23 cellular contexts compared by ENCODE assay signal in the genomic region with DNA sequence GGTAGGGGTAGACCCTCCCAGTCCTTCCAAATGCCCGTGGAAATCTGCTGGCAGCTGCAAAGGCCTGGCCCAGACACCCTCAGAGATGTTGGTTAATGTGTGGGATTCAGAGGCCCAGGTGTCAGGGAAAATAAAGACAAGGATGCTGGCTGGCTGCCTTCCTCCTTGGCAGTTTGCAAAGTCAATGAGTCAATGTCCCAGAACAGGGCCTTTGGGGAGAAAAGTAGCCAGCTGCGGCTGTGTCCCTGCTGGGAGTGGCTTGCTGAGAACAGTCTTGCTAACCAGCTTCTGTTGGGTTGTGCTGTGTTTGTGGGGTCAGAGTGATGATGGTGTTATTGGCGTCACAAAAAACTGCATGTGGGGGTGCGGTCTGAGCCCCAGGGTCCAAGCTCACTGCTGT. TPM values are rescaled to one million over a fixed set of nuclear protein-coding genes. Genes with fewer than 3 reads are reported as not detected.
DNase-seq lines count a peak whose midpoint lies in the region; ATAC-seq and TF ChIP-seq lines count a peak whose summit lies in the region.
"Had no signal": no experiment of that assay in that cellular context is flagged by ENCODE, and none has a peak within 500 bp of the region (broad histone marks: within the 10 kb centered on the region; RNA-seq: fewer than 3 reads in every experiment).

No MANE protein-coding gene starts in this region.

- no peaks in the 10 kb centered on the region for H3K36me3 Mint-ChIP-seq in endodermal cell (ENCODE audit: low read depth)
- H3K36me3 Mint-ChIP-seq: activated naive CD8-positive, alpha-beta T cell treated with anti-CD3 and anti-CD28 coated beads, Interleukin-2, amount 10 ng/mL, durations not matched to agents 7 days and 5 days had no signal

- H3K27me3 ChIP-seq in endodermal cell (ENCODE audit: control insufficient read depth, insufficient read depth, low read length, poor library complexity, severe bottlenecking) (no peaks in the 10 kb centered on the region), neuronal stem cell (ENCODE audit: control insufficient read depth in 3 of 3, insufficient read depth in 3 of 3, low read depth in 1 of 3, low read length in 3 of 3) (no peaks in the 10 kb centered on the region)
- H3K27me3 ChIP-seq: left lung had no signal

- H2AFZ ChIP-seq in neuronal stem cell (ENCODE audit: low read length) = no peak overlapping the region

- H3K27me3 Mint-ChIP-seq in endodermal cell (ENCODE audit: insufficient read depth) = peaks cover 2% of the 10 kb centered on the region

- no peak for ATAC-seq in GM18907 (IDR thresholded peaks at IDR 0.05; ENCODE audit: unreplicated experiment)
- ATAC-seq: activated CD8-positive, alpha-beta T cell treated with anti-CD3 and anti-CD28 coated beads, Interleukin-2, amount 10 ng/mL, durations not matched to agents 7 days and 5 days; left lung had no signal

- H3K4me3 ChIP-seq in endodermal cell (ENCODE audit: low read length) (no peak overlapping the region), neuronal stem cell (ENCODE audit: low read length in 2 of 2) (no peak overlapping the region)
- H3K4me3 ChIP-seq: left lung, smooth muscle cell had no signal

- H3K4me1 Mint-ChIP-seq in endodermal cell = peaks cover 9% of the 10 kb centered on the region

- H4K91ac ChIP-seq in neuronal stem cell (ENCODE audit: low read depth, low read length, poor library complexity) = no peak overlapping the region

- no peak for TF ChIP-seq CTCF in endodermal cell (conservative IDR thresholded peaks at IDR 0.05)

- H2BK5ac ChIP-seq in neuronal stem cell (ENCODE audit: low read length) = no peak overlapping the region

- H3K36me3 ChIP-seq in endodermal cell (ENCODE audit: control insufficient read depth, insufficient read depth, low read length) = no peaks in the 10 kb centered on the region
- H3K36me3 ChIP-seq in neuronal stem cell (replicated peaks in 1 of 2; ENCODE audit: control insufficient read depth in 2 of 2, insufficient read depth in 2 of 2, low read length in 2 of 2) = no peaks in the 10 kb centered on the region
- H3K36me3 ChIP-seq: left lung had no signal

- H2BK120ac ChIP-seq in neuronal stem cell (ENCODE audit: low read depth, low read length) = peak overlapping the region; percentile 83

- peaks cover 4% of the 10 kb centered on the region for H3K4me1 ChIP-seq in endodermal cell (ENCODE audit: control insufficient read depth, insufficient read depth, low read length)
- H3K4me1 ChIP-seq in neuronal stem cell (ENCODE audit: control insufficient read depth in 2 of 2, insufficient read depth in 1 of 2, low read depth in 1 of 2, low read length in 2 of 2) = peaks cover 0 to 2% of the 10 kb centered on the region in 2 donors
- H3K4me1 ChIP-seq: left lung had no signal

- no peak overlapping the region for H2BK15ac ChIP-seq in neuronal stem cell (ENCODE audit: low read length)

- H3K14ac ChIP-seq in neuronal stem cell (ENCODE audit: low read length) = no peak overlapping the region

- no peak overlapping the region for H2AK5ac ChIP-seq in neuronal stem cell (ENCODE audit: low read depth, low read length)

- no peak overlapping the region for H4K8ac ChIP-seq in neuronal stem cell (ENCODE audit: low read depth, low read length)

- no peak overlapping the region for H3K4me3 Mint-ChIP-seq in endodermal cell
- H3K4me3 Mint-ChIP-seq: activated B cell treated with CpG ODN at 0.5 μM for 24 hours; activated CD8-positive, alpha-beta T cell treated with anti-CD3 and anti-CD28 coated beads, Interleukin-2, amount 10 ng/mL, durations not matched to agents 7 days and 5 days; activated naive CD8-positive, alpha-beta T cell treated with anti-CD3 and anti-CD28 coated beads, Interleukin-2, amount 10 ng/mL, durations not matched to agents 7 days and 5 days; activated T-helper 1 cell treated with anti-CD3 and anti-CD28 coated beads, Interleukin-12 subunit alpha, Interleukin-12 subunit beta, Interleukin-2, Interleukin-4 antibody, amounts not matched to agents 30 ng/mL and 10 ng/mL and 1 ng/mL, durations not matched to agents 14 hours and 24 hours and 36 hours; B cell; central memory CD8-positive, alpha-beta T cell had no signal

- peaks cover 2% of the 10 kb centered on the region for H3K79me1 ChIP-seq in neuronal stem cell (ENCODE audit: low read depth, low read length)

- H2BK12ac ChIP-seq in neuronal stem cell (ENCODE audit: low read length) = no peak overlapping the region

- H3K4me2 ChIP-seq in neuronal stem cell (ENCODE audit: insufficient read depth, low read length, poor library complexity, severe bottlenecking) = no peak overlapping the region
- H3K4me2 ChIP-seq: smooth muscle cell had no signal

- H3K23ac ChIP-seq in neuronal stem cell (ENCODE audit: low read depth, low read length, poor library complexity) = no peak overlapping the region

- H3K18ac ChIP-seq in neuronal stem cell (ENCODE audit: low read length) = peak overlapping the region; percentile 86

- no peak overlapping the region for H3K27ac Mint-ChIP-seq in endodermal cell
- H3K27ac Mint-ChIP-seq: activated B cell treated with CpG ODN at 0.5 μM for 24 hours; activated CD8-positive, alpha-beta T cell treated with anti-CD3 and anti-CD28 coated beads, Interleukin-2, amount 10 ng/mL, durations not matched to agents 7 days and 5 days; activated naive CD8-positive, alpha-beta T cell treated with anti-CD3 and anti-CD28 coated beads, Interleukin-2, amount 10 ng/mL, durations not matched to agents 7 days and 5 days; activated T-helper 1 cell treated with anti-CD3 and anti-CD28 coated beads, Interleukin-12 subunit alpha, Interleukin-12 subunit beta, Interleukin-2, Interleukin-4 antibody, amounts not matched to agents 30 ng/mL and 10 ng/mL and 1 ng/mL, durations not matched to agents 14 hours and 24 hours and 36 hours; B cell had no signal

- 66 to 72% methylated on average over 2 to 4 of the region's 4 CpGs for WGBS in endodermal cell (ENCODE audit: insufficient coverage in 1 of 2, insufficient read length in 1 of 2), 2 experiments
- no CpG with 5 or more reads among the region's 4 CpGs for WGBS in neuronal stem cell (ENCODE audit: extremely low coverage in 2 of 2, insufficient read length in 2 of 2, insufficient replicate concordance in 1 of 2), 2 donors

- peak; percentile 34 for DNase-seq in Daoy (ENCODE audit: low read depth)
- DNase-seq in LHCN-M2 (ENCODE audit: low read depth) = peak; percentile 81
- DNase-seq in endodermal cell = peak; percentile 39
- DNase-seq in neuronal stem cell (ENCODE audit: low spot score) = no peak
- DNase-seq in SIG-M5 treated with dmso at 0.1 percent for 504 hours (lab: John Stamatoyannopoulos, UW; ENCODE audit: unreplicated experiment) = no peak
- no peak for DNase-seq in NOMO-1 treated with DMSO at 0.1 percent for 48 hours (lab: John Stamatoyannopoulos, UW; ENCODE audit: unreplicated experiment)
- no peak for DNase-seq in cerebellar nuclear complex (lab: John Stamatoyannopoulos, UW)
- DNase-seq: activated B cell treated with CpG ODN at 0.5 μM for 24 hours; activated CD8-positive, alpha-beta T cell treated with anti-CD3 and anti-CD28 coated beads, Interleukin-2, amount 10 ng/mL, durations not matched to agents 7 days and 5 days; activated naive CD8-positive, alpha-beta T cell treated with anti-CD3 and anti-CD28 coated beads, Interleukin-2, amount 10 ng/mL, durations not matched to agents 7 days and 5 days; effector memory CD4-positive, alpha-beta T cell; foreskin melanocyte; GDM1; Kasumi-1; left lung; NCI-H1694; NCI-H446 treated with DMSO at 0.1 percent for 48 hours; SIG-M5 had no signal

- no peaks in the 10 kb centered on the region for H3K9me3 ChIP-seq in endodermal cell (ENCODE audit: control insufficient read depth, low read length)
- H3K9me3 ChIP-seq in neuronal stem cell (replicated peaks in 1 of 2; ENCODE audit: control insufficient read depth in 2 of 2, insufficient read depth in 1 of 2, low read depth in 1 of 2, low read length in 2 of 2) = no peaks in the 10 kb centered on the region
- H3K9me3 ChIP-seq: left lung had no signal

- H3K27ac ChIP-seq in endodermal cell (ENCODE audit: low read depth, low read length) (no peak overlapping the region), neuronal stem cell (replicated peaks; ENCODE audit: low read length) (no peak overlapping the region)
- H3K27ac ChIP-seq: left lung had no signal

- no peak overlapping the region for H3K4ac ChIP-seq in neuronal stem cell (ENCODE audit: low read length)

- H3K9me3 Mint-ChIP-seq in endodermal cell = no peaks in the 10 kb centered on the region
- H3K9me3 Mint-ChIP-seq: activated B cell treated with CpG ODN at 0.5 μM for 24 hours; activated naive CD8-positive, alpha-beta T cell treated with anti-CD3 and anti-CD28 coated beads, Interleukin-2, amount 10 ng/mL, durations not matched to agents 7 days and 5 days; activated T-helper 1 cell treated with anti-CD3 and anti-CD28 coated beads, Interleukin-12 subunit alpha, Interleukin-12 subunit beta, Interleukin-2, Interleukin-4 antibody, amounts not matched to agents 30 ng/mL and 10 ng/mL and 1 ng/mL, durations not matched to agents 14 hours and 24 hours and 36 hours; central memory CD8-positive, alpha-beta T cell had no signal

- no peak overlapping the region for H3K9ac ChIP-seq in endodermal cell (ENCODE audit: extremely low read depth, low read length, poor library complexity, severe bottlenecking)
- H3K9ac ChIP-seq in neuronal stem cell (ENCODE audit: low read depth, low read length, poor library complexity) = no peak overlapping the region

RNA-seq across cellular contexts. Expression of a gene that starts 29.2 kb away (rescaled TPM):
- 90.1 and 93.3 TPM in 2 replicates for total RNA-seq in Daoy (2014; rRNA removed; shearing (Covaris generic))
- 39.9 and 46.9 TPM in 2 replicates for total RNA-seq in LHCN-M2 (2014; rRNA removed)
- 37.3 TPM for polyA plus RNA-seq in LHCN-M2 (2012)
- total RNA-seq in endodermal cell = 10 to 100 TPM; 62.4 to 63.4 TPM
- 73.3 TPM for polyA plus RNA-seq in endodermal cell (2013, experiment 1 of 2)
- polyA plus RNA-seq in endodermal cell (2013, experiment 2 of 2) = 69.6 TPM
- polyA plus RNA-seq in neuronal stem cell (2013, experiment 1 of 2) = 77.4 TPM
- polyA plus RNA-seq in neuronal stem cell (2013, experiment 2 of 2) = 74.7 TPM

RNA-seq across cellular contexts. Expression of a gene that starts 47.6 kb away (rescaled TPM):
- 0.54 and 1.5 TPM in 2 replicates for total RNA-seq in Daoy (2014; rRNA removed; shearing (Covaris generic))
- 8.4 and 12.5 TPM in 2 replicates for total RNA-seq in LHCN-M2 (2014; rRNA removed)
- polyA plus RNA-seq in LHCN-M2 (2012) = 3.2 TPM
- 1 to 10 TPM; 1.0 to 5.2 TPM for total RNA-seq in endodermal cell
- 0.61 TPM for polyA plus RNA-seq in endodermal cell (2013, experiment 1 of 2)
- 0.87 TPM for polyA plus RNA-seq in endodermal cell (2013, experiment 2 of 2)
- polyA plus RNA-seq in neuronal stem cell (2013, experiment 1 of 2) = 0.06 TPM
- 0.07 TPM for polyA plus RNA-seq in neuronal stem cell (2013, experiment 2 of 2)

Comparison
In these comparisons a context has a peak if more than half of its experiments do, and no peak if none do; other contexts are left out.
1. DNase-seq: peak in Daoy (single experiment), LHCN-M2 (single experiment) and endodermal cell (single experiment); none in neuronal stem cell (single experiment), SIG-M5 treated with dmso at 0.1 percent for 504 hours (single experiment), NOMO-1 treated with DMSO at 0.1 percent for 48 hours (single experiment) and cerebellar nuclear complex (0 of 2).